ENCODE assay signal across 9 cellular contexts in the genomic region with DNA sequence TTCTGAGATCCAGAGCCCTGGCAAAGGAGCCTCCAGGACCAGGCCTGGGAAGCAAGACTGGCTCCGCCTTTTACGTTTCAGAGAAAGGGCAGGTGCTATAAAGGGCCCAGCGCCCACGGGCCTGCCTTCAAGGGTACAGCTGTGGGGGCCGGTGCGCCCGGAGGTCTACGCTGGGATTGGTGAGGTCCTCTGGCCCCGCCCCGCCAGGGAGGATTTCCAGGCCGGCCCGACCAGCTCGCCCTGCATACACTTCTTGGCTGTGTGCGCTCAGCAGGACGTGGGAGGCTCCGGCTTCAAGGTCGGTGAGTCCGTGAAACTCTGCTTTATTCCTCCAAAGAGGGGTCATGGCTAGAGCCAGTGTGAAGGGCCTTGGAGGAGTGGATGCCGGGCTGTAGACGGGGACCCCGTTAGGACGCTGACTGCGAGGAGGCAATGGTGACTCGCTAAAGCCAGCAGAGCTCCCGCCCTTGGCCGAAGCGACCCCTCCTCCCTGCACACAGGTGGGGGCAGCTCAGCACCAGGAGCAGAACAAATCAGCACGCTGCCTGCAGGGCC. TPM values are rescaled to one million over a fixed set of nuclear protein-coding genes. Genes with fewer than 3 reads are reported as not detected.
A peak's percentile ranks its signal among the peaks of the same experiment; 100 is the strongest.
DNase-seq lines count a peak whose midpoint lies in the region; ATAC-seq, FAIRE-seq and TF ChIP-seq lines count a peak whose summit lies in the region.
"Had no signal": no experiment of that assay in that cellular context is flagged by ENCODE, and none has a peak within 500 bp of the region (broad histone marks: within the 10 kb centered on the region; RNA-seq: fewer than 3 reads in every experiment).

Gene CKMT2, plus strand, starts transcription at position 243 of the 555 bp plus-strand sequence. CDS start 17,811 bp downstream, outside the sequence.

- H3K36me3 Mint-ChIP-seq in effector memory CD8-positive, alpha-beta T cell (ENCODE audit: insufficient read depth), result peaks cover 5% of the 10 kb centered on the region
- no peaks in the 10 kb centered on the region for H3K36me3 Mint-ChIP-seq in stimulated activated memory B cell treated with anti-CD40 and anti-IgM and Interleukin-4, amounts not matched to agents 10 μg/mL and 1 μg/mL and 100 μg/mL, for 72 hours

- H3K27me3 Mint-ChIP-seq in effector memory CD8-positive, alpha-beta T cell, result no peaks in the 10 kb centered on the region
- no peaks in the 10 kb centered on the region for H3K27me3 Mint-ChIP-seq in stimulated activated memory B cell treated with anti-CD40 and anti-IgM and Interleukin-4, amounts not matched to agents 10 μg/mL and 1 μg/mL and 100 μg/mL, for 72 hours

- H3K36me3 ChIP-seq in HUES64 (ENCODE audit: insufficient read depth, low read length) (0 out of 2 replicates have a peak, but pooled peaks cover 4% of the 10 kb centered on the region), colonic mucosa (no peaks in the 10 kb centered on the region), kidney (ENCODE audit: control insufficient read depth in 1 of 2, insufficient read depth in 2 of 2, low read length in 2 of 2) (no peaks in the 10 kb centered on the region), spleen (no peaks in the 10 kb centered on the region)

- no peak for FAIRE-seq in kidney (lab: Jason Lieb, UNC)
- no peak for FAIRE-seq in GM12892 (lab: Jason Lieb, UNC)

- H3K9ac ChIP-seq in HUES64 (ENCODE audit: low read depth, low read length), result peak within 1 kb of the TSS; percentile 67
- peak within 1 kb of the TSS; percentile 29 to 39 for H3K9ac ChIP-seq in colonic mucosa (ENCODE audit: low read depth in 2 of 2, low read length in 2 of 2)
- peak within 1 kb of the TSS; percentile 43 to 48 for H3K9ac ChIP-seq in kidney (ENCODE audit: low read length in 2 of 2)

- no peak within 1 kb of the TSS for H3K4me3 Mint-ChIP-seq in effector memory CD8-positive, alpha-beta T cell
- H3K4me3 Mint-ChIP-seq in stimulated activated memory B cell treated with anti-CD40 and anti-IgM and Interleukin-4, amounts not matched to agents 10 μg/mL and 1 μg/mL and 100 μg/mL, for 72 hours, result no peak within 1 kb of the TSS

- 4% methylated on average over 28 of the region's 28 CpGs for WGBS in HUES64
- WGBS in spleen, 5 donors, result 18 to 29% (median 22%) methylated on average over 17 to 28 of the region's 28 CpGs

- H3K4me1 ChIP-seq in HUES64 (ENCODE audit: insufficient read depth, low read length), result peaks cover 19% of the 10 kb centered on the region
- no peaks in the 10 kb centered on the region for H3K4me1 ChIP-seq in colonic mucosa
- H3K4me1 ChIP-seq in kidney (ENCODE audit: control insufficient read depth in 1 of 2, insufficient read depth in 1 of 2, low read depth in 1 of 2, low read length in 2 of 2), result peaks cover 5 to 20% of the 10 kb centered on the region in 2 donors
- H3K4me1 ChIP-seq in spleen, result peaks cover 3 to 33% (median 18%) of the 10 kb centered on the region in 6 donors

- no peaks in the 10 kb centered on the region for H3K9me3 Mint-ChIP-seq in effector memory CD8-positive, alpha-beta T cell
- H3K9me3 Mint-ChIP-seq in stimulated activated memory B cell treated with anti-CD40 and anti-IgM and Interleukin-4, amounts not matched to agents 10 μg/mL and 1 μg/mL and 100 μg/mL, for 72 hours, result no peaks in the 10 kb centered on the region

- H3K9me3 ChIP-seq in HUES64 (ENCODE audit: insufficient read depth, low read depth, low read length) (no peaks in the 10 kb centered on the region), colonic mucosa (no peaks in the 10 kb centered on the region), kidney (ENCODE audit: control insufficient read depth in 1 of 2, low read length in 2 of 2) (no peaks in the 10 kb centered on the region), spleen (no peaks in the 10 kb centered on the region)

- H3K4me3 ChIP-seq in HUES64 (ENCODE audit: low read length), result peak within 1 kb of the TSS; percentile 65
- peak within 1 kb of the TSS; percentile 16 for H3K4me3 ChIP-seq in colonic mucosa
- peak within 1 kb of the TSS; percentile 60 to 63 for H3K4me3 ChIP-seq in kidney (ENCODE audit: low read length in 2 of 2)
- peak within 1 kb of the TSS in 4 of 8 donors; percentile 3 to 56 (median 10) for H3K4me3 ChIP-seq in spleen

- no peak for ATAC-seq in effector memory CD8-positive, alpha-beta T cell (replicated peaks)
- no peak for ATAC-seq in stimulated activated memory B cell treated with anti-CD40 and anti-IgM and Interleukin-4, amounts not matched to agents 10 μg/mL and 1 μg/mL and 100 μg/mL, for 72 hours

- no peak for TF ChIP-seq POLR2A in spleen (IDR thresholded peaks at IDR 0.05)
- no peak for TF ChIP-seq POLR2A in GM12892 (IDR thresholded peaks at IDR 0.05; ENCODE audit: low read depth, low read length)

- TF ChIP-seq CTCF in colonic mucosa (IDR thresholded peaks at IDR 0.05) (no peak), kidney (IDR thresholded peaks at IDR 0.05; ENCODE audit: borderline replicate concordance, extremely low read depth, insufficient read depth) (no peak), spleen (IDR thresholded peaks at IDR 0.05 in 8 of 11, conservative IDR thresholded peaks at IDR 0.05 in 3 of 11) (no peak)

- peaks cover 0 to 3% of the 10 kb centered on the region in 2 donors for H3K4me1 Mint-ChIP-seq in effector memory CD8-positive, alpha-beta T cell (ENCODE audit: low read depth in 2 of 2)
- no peaks in the 10 kb centered on the region for H3K4me1 Mint-ChIP-seq in stimulated activated memory B cell treated with anti-CD40 and anti-IgM and Interleukin-4, amounts not matched to agents 10 μg/mL and 1 μg/mL and 100 μg/mL, for 72 hours

- no peaks in the 10 kb centered on the region for H3K27me3 ChIP-seq in HUES64 (ENCODE audit: insufficient read depth, low read length)
- H3K27me3 ChIP-seq in colonic mucosa, result no peaks in the 10 kb centered on the region
- H3K27me3 ChIP-seq in spleen (replicated peaks in 1 of 7), result peaks cover 0 to 10% (median 0%) of the 10 kb centered on the region in 7 donors

- intact Hi-C loops in colonic mucosa (cut with DNase I) (no loop called here), kidney (cut with DNase I) (no loop called here), spleen (cut with DNase I; ENCODE audit: low total_unique reads) (no loop called here)

- DNase-seq in colonic mucosa (peak; percentile 65), kidney (peak; percentile 87), spleen (peak; percentile 83), NCI-H1092 treated with DMSO at 0.1 percent for 48 hours (lab: John Stamatoyannopoulos, UW) (no peak), GM12892 (ENCODE audit: insufficient read length) (no peak)
- DNase-seq in effector memory CD8-positive, alpha-beta T cell, result no peak

- H3K27ac Mint-ChIP-seq in effector memory CD8-positive, alpha-beta T cell, result no peak within 1 kb of the TSS
- no peak within 1 kb of the TSS for H3K27ac Mint-ChIP-seq in stimulated activated memory B cell treated with anti-CD40 and anti-IgM and Interleukin-4, amounts not matched to agents 10 μg/mL and 1 μg/mL and 100 μg/mL, for 72 hours

- H3K27ac ChIP-seq in HUES64 (ENCODE audit: low read depth, low read length), result peak within 1 kb of the TSS; percentile 58; the same call in 1 of the 2 replicates
- H3K27ac ChIP-seq in colonic mucosa, result no peak within 1 kb of the TSS
- H3K27ac ChIP-seq in kidney (ENCODE audit: low read depth in 2 of 2, low read length in 2 of 2), result peak within 1 kb of the TSS; percentile 65 to 85
- H3K27ac ChIP-seq in spleen, result peak within 1 kb of the TSS in 7 of 8 donors; percentile 29 to 68 (median 57)

RNA-seq across cellular contexts. Expression of gene CKMT2, which starts in this region (rescaled TPM):
- 1.4 TPM for polyA plus RNA-seq in HUES64 (2013, experiment 1 of 2)
- 1.9 TPM for polyA plus RNA-seq in HUES64 (2013, experiment 2 of 2)
- 1 to 10 TPM in 1 of 2 donors, under 1 TPM in 1; 0.40 to 2.0 TPM for total RNA-seq in colonic mucosa
- 3.7 TPM for total RNA-seq in kidney
- 55.8 TPM for polyA plus RNA-seq in kidney (ENCODE audit: insufficient read depth, low read depth, low replicate concordance)
- 1 to 10 TPM; 2.3 to 7.1 (median 3.0) TPM for total RNA-seq in spleen
- polyA plus RNA-seq in spleen, result 1 to 10 TPM; 1.4 to 1.9 (median 1.6) TPM
- polyA plus RNA-seq in GM12892 (2012; ENCODE audit: missing spikeins), result 0.76 TPM
- polyA plus RNA-seq: neural cell had no signal

Comparison
In these comparisons a context has a peak if more than half of its experiments do, and no peak if none do; other contexts are left out.
1. RNA of gene CKMT2 (polyA plus RNA-seq): 55.8 TPM in kidney (single experiment); 1.4 to 1.9 TPM in spleen; every median in the first group is over 10 times any median in the second.
2. DNase-seq: peak in colonic mucosa (single experiment), kidney (single experiment) and spleen (single experiment); none in NCI-H1092 treated with DMSO at 0.1 percent for 48 hours (single experiment), effector memory CD8-positive, alpha-beta T cell (0 of 3) and GM12892 (single experiment).
3. Peak in every context shown above with its lines, with median percentiles within 50 percentile points of each other: H3K9ac ChIP-seq.